Comparison of ENCODE assay signal across 1 cellular context in the genomic region with DNA sequence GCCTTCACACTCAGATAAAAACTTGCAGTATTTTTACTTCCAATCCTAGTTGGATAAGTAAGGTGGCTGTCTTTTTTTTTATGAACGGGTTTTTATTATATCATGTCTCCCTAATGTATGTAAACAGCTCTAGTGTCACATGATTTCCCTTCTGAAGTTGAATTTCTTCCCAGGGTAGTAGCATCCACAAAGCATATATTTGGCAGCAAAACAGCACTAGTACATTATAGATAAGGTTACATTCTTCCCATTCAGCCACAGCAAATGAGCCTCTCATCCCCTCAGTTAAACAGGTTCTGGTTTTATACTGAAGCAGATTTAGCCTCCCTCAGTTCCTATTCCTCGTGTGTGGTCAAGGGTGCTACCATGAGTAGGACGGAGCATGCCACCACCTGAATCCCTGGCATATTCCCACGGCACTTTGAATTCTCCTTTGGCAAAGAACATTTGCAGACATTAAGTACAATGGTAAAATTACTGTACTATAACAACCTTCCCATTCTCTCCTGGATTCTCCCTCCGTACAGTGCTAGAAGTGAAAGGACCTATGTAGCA.
TF ChIP-seq lines count a peak whose summit lies in the region.

No MANE protein-coding gene starts in this region.

TF ChIP-seq in GM23338, 12 proteins besides CTCF, POLR2A, EP300 and RAD21 (continued from another document):
- TF ChIP-seq ZNF331 (CRISPR knock-in tag; IDR thresholded peaks at IDR 0.05; ENCODE audit: low read depth) = no peak
- TF ChIP-seq, protein P1, sequence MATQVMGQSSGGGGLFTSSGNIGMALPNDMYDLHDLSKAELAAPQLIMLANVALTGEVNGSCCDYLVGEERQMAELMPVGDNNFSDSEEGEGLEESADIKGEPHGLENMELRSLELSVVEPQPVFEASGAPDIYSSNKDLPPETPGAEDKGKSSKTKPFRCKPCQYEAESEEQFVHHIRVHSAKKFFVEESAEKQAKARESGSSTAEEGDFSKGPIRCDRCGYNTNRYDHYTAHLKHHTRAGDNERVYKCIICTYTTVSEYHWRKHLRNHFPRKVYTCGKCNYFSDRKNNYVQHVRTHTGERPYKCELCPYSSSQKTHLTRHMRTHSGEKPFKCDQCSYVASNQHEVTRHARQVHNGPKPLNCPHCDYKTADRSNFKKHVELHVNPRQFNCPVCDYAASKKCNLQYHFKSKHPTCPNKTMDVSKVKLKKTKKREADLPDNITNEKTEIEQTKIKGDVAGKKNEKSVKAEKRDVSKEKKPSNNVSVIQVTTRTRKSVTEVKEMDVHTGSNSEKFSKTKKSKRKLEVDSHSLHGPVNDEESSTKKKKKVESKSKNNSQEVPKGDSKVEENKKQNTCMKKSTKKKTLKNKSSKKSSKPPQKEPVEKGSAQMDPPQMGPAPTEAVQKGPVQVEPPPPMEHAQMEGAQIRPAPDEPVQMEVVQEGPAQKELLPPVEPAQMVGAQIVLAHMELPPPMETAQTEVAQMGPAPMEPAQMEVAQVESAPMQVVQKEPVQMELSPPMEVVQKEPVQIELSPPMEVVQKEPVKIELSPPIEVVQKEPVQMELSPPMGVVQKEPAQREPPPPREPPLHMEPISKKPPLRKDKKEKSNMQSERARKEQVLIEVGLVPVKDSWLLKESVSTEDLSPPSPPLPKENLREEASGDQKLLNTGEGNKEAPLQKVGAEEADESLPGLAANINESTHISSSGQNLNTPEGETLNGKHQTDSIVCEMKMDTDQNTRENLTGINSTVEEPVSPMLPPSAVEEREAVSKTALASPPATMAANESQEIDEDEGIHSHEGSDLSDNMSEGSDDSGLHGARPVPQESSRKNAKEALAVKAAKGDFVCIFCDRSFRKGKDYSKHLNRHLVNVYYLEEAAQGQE (IDR thresholded peaks at IDR 0.05; ENCODE audit: unreplicated experiment) = no peak
- no peak for TF ChIP-seq NANOG (IDR thresholded peaks at IDR 0.05; ENCODE audit: borderline replicate concordance)
- no peak for TF ChIP-seq POLR2AphosphoS5 (IDR thresholded peaks at IDR 0.05; ENCODE audit: low read depth)
- no peak for TF ChIP-seq EZH2phosphoT487 (IDR thresholded peaks at IDR 0.05; ENCODE audit: unreplicated experiment)
- no peak for TF ChIP-seq CREB1 (CRISPR knock-in tag; IDR thresholded peaks at IDR 0.05; ENCODE audit: low read depth)
- TF ChIP-seq EZH2 (IDR thresholded peaks at IDR 0.05; ENCODE audit: low read depth, unreplicated experiment) = no peak
